1 cellular context compared by ENCODE assay signal in the genomic region with DNA sequence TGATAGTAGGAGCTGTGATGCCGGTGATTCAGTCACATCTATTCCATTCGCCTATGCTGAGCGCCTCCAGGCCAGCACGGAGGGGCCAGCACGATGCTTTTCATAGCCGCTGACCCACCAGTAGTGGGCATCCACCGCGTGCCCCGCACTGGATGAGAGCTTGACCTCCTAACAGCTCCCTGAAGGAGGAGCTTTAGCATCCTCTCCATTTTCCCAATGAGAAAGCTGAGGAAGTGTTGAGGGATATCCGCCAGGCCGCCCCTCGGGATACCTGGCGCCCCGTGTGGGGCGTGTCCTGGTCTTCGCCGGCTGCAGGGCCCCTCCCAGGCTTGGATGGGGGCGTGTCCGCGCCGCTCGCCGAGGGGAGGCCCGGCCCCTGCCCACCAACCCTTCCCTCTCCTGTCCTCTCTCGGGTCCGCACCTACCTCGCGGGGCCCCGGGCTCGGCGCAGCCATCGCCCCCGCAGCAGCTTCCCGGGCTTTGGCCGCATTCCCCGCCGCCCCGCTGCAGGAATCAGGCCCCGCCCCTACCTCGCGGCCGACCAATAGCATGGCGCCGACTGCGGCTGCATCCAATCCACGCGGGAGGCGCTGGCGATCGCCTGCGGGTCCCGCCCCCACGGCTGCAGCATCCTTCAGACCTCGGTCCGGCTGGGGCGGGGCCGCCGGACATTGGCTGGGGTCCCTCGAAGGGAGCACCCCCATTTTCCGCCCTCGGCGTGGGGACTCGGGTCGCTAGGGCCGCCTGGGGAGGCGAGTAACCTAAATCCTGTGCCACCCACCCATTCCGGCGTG.
TF ChIP-seq lines count a peak whose summit lies in the region.

A gene with protein sequence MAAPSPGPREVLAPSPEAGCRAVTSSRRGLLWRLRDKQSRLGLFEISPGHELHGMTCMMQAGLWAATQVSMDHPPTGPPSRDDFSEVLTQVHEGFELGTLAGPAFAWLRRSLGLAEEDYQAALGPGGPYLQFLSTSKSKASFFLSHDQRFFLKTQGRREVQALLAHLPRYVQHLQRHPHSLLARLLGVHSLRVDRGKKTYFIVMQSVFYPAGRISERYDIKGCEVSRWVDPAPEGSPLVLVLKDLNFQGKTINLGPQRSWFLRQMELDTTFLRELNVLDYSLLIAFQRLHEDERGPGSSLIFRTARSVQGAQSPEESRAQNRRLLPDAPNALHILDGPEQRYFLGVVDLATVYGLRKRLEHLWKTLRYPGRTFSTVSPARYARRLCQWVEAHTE (minus strand): TSS at position 480 of the 794 bp plus-strand sequence. CDS start 25 bp downstream, at position 455.

TF ChIP-seq in K562, 482 proteins besides CTCF, POLR2A, EP300 and RAD21 (continued from another document and continues in another):
- TF ChIP-seq TOE1 (IDR thresholded peaks at IDR 0.05; ENCODE audit: borderline replicate concordance) (no peak), TOE1 (CRISPR knock-in tag; IDR thresholded peaks at IDR 0.05; ENCODE audit: borderline replicate concordance, low read depth) (no peak), CHD4 (IDR thresholded peaks at IDR 0.05; ENCODE audit: insufficient read depth, insufficient replicate concordance, low read depth, low read length, poor library complexity, severe bottlenecking) (no peak), ZNF830 (CRISPR knock-in tag; IDR thresholded peaks at IDR 0.05) (no peak), LEF1 (IDR thresholded peaks at IDR 0.05) (no peak), NR4A1 (CRISPR knock-in tag; IDR thresholded peaks at IDR 0.05) (no peak), NR4A1 (tag; IDR thresholded peaks at IDR 0.05) (no peak), GTF2A2 (tag; IDR thresholded peaks at IDR 0.05) (no peak), SIX5 (IDR thresholded peaks at IDR 0.05; ENCODE audit: borderline replicate concordance in 1 of 2, insufficient read depth in 1 of 2, low read depth in 1 of 2, low read length in 2 of 2) (no peak), ZNF354B (CRISPR knock-in tag; IDR thresholded peaks at IDR 0.05) (no peak), KAT8 (IDR thresholded peaks at IDR 0.05; ENCODE audit: low read depth) (no peak), NCOA1 (IDR thresholded peaks at IDR 0.05; ENCODE audit: low read depth) (no peak), RAD51 (IDR thresholded peaks at IDR 0.05; ENCODE audit: borderline replicate concordance, low read depth) (no peak), ZNF77 (CRISPR knock-in tag; IDR thresholded peaks at IDR 0.05) (no peak), SLC30A9 (CRISPR knock-in tag; IDR thresholded peaks at IDR 0.05) (no peak), YBX1 (IDR thresholded peaks at IDR 0.05) (no peak), SETDB1 (IDR thresholded peaks at IDR 0.05; ENCODE audit: low read length) (no peak), LCOR (CRISPR knock-in tag; IDR thresholded peaks at IDR 0.05) (no peak)
- TF ChIP-seq, protein P1, sequence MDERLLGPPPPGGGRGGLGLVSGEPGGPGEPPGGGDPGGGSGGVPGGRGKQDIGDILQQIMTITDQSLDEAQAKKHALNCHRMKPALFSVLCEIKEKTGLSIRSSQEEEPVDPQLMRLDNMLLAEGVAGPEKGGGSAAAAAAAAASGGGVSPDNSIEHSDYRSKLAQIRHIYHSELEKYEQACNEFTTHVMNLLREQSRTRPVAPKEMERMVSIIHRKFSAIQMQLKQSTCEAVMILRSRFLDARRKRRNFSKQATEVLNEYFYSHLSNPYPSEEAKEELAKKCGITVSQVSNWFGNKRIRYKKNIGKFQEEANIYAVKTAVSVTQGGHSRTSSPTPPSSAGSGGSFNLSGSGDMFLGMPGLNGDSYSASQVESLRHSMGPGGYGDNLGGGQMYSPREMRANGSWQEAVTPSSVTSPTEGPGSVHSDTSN (CRISPR knock-in tag; IDR thresholded peaks at IDR 0.05; ENCODE audit: low read depth), result no peak
- TF ChIP-seq, protein P1 (tag; conservative IDR thresholded peaks at IDR 0.05; ENCODE audit: low read depth), result no peak
- TF ChIP-seq, protein P2, sequence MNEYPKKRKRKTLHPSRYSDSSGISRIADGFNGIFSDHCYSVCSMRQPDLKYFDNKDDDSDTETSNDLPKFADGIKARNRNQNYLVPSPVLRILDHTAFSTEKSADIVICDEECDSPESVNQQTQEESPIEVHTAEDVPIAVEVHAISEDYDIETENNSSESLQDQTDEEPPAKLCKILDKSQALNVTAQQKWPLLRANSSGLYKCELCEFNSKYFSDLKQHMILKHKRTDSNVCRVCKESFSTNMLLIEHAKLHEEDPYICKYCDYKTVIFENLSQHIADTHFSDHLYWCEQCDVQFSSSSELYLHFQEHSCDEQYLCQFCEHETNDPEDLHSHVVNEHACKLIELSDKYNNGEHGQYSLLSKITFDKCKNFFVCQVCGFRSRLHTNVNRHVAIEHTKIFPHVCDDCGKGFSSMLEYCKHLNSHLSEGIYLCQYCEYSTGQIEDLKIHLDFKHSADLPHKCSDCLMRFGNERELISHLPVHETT (CRISPR knock-in tag; conservative IDR thresholded peaks at IDR 0.05 in 1 of 2, IDR thresholded peaks at IDR 0.05 in 1 of 2), result no peak
- TF ChIP-seq, protein P3, sequence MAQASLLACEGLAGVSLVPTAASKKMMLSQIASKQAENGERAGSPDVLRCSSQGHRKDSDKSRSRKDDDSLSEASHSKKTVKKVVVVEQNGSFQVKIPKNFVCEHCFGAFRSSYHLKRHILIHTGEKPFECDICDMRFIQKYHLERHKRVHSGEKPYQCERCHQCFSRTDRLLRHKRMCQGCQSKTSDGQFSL (CRISPR knock-in tag; IDR thresholded peaks at IDR 0.05), result 0 out of 2 replicates have a peak, but pooled peaks have one; percentile 34
- TF ChIP-seq, protein P3 (tag; IDR thresholded peaks at IDR 0.05), result no peak
- TF ChIP-seq, protein P4, sequence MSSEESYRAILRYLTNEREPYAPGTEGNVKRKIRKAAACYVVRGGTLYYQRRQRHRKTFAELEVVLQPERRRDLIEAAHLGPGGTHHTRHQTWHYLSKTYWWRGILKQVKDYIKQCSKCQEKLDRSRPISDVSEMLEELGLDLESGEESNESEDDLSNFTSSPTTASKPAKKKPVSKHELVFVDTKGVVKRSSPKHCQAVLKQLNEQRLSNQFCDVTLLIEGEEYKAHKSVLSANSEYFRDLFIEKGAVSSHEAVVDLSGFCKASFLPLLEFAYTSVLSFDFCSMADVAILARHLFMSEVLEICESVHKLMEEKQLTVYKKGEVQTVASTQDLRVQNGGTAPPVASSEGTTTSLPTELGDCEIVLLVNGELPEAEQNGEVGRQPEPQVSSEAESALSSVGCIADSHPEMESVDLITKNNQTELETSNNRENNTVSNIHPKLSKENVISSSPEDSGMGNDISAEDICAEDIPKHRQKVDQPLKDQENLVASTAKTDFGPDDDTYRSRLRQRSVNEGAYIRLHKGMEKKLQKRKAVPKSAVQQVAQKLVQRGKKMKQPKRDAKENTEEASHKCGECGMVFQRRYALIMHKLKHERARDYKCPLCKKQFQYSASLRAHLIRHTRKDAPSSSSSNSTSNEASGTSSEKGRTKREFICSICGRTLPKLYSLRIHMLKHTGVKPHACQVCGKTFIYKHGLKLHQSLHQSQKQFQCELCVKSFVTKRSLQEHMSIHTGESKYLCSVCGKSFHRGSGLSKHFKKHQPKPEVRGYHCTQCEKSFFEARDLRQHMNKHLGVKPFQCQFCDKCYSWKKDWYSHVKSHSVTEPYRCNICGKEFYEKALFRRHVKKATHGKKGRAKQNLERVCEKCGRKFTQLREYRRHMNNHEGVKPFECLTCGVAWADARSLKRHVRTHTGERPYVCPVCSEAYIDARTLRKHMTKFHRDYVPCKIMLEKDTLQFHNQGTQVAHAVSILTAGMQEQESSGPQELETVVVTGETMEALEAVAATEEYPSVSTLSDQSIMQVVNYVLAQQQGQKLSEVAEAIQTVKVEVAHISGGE (CRISPR knock-in tag; IDR thresholded peaks at IDR 0.05), result no peak; a peak in 2 of 6 replicates
- TF ChIP-seq, protein P5, sequence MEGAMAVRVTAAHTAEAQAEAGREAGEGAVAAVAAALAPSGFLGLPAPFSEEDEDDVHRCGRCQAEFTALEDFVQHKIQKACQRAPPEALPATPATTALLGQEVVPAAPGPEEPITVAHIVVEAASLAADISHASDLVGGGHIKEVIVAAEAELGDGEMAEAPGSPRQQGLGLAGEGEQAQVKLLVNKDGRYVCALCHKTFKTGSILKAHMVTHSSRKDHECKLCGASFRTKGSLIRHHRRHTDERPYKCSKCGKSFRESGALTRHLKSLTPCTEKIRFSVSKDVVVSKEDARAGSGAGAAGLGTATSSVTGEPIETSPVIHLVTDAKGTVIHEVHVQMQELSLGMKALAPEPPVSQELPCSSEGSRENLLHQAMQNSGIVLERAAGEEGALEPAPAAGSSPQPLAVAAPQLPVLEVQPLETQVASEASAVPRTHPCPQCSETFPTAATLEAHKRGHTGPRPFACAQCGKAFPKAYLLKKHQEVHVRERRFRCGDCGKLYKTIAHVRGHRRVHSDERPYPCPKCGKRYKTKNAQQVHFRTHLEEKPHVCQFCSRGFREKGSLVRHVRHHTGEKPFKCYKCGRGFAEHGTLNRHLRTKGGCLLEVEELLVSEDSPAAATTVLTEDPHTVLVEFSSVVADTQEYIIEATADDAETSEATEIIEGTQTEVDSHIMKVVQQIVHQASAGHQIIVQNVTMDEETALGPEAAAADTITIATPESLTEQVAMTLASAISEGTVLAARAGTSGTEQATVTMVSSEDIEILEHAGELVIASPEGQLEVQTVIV (CRISPR knock-in tag; IDR thresholded peaks at IDR 0.05; ENCODE audit: borderline replicate concordance), result no peak
- TF ChIP-seq, protein P6, sequence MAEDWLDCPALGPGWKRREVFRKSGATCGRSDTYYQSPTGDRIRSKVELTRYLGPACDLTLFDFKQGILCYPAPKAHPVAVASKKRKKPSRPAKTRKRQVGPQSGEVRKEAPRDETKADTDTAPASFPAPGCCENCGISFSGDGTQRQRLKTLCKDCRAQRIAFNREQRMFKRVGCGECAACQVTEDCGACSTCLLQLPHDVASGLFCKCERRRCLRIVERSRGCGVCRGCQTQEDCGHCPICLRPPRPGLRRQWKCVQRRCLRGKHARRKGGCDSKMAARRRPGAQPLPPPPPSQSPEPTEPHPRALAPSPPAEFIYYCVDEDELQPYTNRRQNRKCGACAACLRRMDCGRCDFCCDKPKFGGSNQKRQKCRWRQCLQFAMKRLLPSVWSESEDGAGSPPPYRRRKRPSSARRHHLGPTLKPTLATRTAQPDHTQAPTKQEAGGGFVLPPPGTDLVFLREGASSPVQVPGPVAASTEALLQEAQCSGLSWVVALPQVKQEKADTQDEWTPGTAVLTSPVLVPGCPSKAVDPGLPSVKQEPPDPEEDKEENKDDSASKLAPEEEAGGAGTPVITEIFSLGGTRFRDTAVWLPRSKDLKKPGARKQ (CRISPR knock-in tag; IDR thresholded peaks at IDR 0.05), result no peak
- TF ChIP-seq, protein P7, sequence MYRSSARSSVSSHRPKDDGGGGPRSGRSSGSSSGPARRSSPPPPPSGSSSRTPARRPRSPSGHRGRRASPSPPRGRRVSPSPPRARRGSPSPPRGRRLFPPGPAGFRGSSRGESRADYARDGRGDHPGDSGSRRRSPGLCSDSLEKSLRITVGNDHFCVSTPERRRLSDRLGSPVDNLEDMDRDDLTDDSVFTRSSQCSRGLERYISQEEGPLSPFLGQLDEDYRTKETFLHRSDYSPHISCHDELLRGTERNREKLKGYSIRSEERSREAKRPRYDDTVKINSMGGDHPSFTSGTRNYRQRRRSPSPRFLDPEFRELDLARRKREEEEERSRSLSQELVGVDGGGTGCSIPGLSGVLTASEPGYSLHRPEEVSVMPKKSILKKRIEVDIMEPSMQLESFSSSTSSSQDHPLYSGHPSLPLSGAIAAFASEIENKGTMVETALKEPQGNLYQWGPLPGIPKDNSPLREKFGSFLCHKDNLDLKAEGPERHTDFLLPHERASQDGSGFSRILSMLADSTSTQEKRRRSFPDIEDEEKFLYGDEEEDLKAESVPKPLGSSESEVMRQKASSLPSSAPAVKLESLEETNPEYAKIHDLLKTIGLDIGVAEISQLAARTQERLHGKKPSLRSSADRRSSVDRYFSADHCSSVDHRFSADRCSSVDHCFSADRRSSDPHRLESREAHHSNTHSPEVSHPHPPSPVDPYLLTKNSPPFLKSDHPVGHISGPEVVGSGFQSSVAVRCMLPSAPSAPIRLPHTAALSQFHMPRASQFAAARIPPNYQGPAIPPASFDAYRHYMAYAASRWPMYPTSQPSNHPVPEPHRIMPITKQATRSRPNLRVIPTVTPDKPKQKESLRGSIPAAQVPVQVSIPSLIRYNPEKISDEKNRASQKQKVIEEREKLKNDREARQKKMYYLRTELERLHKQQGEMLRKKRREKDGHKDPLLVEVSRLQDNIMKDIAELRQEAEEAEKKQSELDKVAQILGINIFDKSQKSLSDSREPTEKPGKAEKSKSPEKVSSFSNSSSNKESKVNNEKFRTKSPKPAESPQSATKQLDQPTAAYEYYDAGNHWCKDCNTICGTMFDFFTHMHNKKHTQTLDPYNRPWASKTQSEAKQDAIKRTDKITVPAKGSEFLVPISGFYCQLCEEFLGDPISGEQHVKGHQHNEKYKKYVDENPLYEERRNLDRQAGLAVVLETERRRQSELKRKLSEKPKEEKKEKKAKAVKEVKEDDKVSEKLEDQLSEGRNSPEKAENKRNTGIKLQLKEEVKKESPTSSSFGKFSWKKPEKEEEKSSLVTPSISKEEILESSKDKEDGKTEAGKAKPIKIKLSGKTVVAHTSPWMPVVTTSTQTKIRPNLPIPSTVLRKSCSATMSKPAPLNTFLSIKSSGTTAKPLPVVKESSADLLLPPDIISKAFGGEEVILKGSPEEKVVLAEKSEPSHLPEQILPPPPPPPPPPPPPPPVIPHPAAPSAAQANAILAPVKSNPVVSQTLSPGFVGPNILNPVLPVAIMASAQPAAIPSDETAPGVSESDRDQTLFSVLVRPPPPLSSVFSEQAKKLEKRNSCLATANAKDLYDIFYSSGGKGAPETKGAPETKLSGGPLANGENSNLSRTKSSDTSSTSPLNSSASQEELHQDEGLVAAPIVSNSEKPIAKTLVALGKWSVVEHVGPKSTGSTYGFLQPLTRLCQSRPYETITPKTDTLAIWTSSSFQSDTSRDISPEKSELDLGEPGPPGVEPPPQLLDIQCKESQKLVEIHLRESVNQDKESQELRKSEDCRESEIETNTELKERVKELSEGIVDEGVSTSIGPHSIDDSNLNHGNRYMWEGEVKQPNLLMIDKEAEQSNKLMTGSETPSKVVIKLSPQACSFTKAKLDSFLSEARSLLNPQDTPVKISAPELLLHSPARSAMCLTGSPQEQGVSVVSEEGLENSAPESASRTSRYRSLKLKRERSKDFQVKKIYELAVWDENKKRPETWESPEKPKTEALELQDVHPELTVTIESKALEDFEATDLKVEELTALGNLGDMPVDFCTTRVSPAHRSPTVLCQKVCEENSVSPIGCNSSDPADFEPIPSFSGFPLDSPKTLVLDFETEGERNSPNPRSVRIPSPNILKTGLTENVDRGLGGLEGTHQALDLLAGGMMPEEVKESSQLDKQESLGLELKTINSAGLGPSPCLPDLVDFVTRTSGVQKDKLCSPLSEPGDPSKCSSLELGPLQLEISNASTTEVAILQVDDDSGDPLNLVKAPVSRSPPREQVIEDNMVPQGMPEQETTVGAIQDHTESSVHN (IDR thresholded peaks at IDR 0.05; ENCODE audit: borderline replicate concordance in 1 of 2, low read depth in 1 of 2), result no peak
